In genomic region chr15:65561934-65562333, GRCh38 we compare ENCODE assay signal across 27 cellular contexts.
"Had no signal": no experiment of that assay in that cellular context is flagged by ENCODE, and none has a peak within 500 bp of the region (broad histone marks: within the 10 kb centered on the region; RNA-seq: fewer than 3 reads in every experiment).

No MANE protein-coding gene starts in this region.

- H3K4me1 Mint-ChIP-seq: activated naive CD8-positive, alpha-beta T cell treated with anti-CD3 and anti-CD28 coated beads, Interleukin-2, amount 10 ng/mL, durations not matched to agents 7 days and 5 days; naive thymus-derived CD4-positive, alpha-beta T cell; T-helper 17 cell had no signal

- ATAC-seq: activated T-cell treated with anti-CD3 and anti-CD28 coated beads, Interleukin-2, amount 50 U/mL, for 4 hours; gastrocnemius medialis; left lobe of liver; lower lobe of right lung; naive thymus-derived CD4-positive, alpha-beta T cell; stimulated activated naive CD8-positive, alpha-beta T cell treated with anti-CD3 and anti-CD28 coated beads, Interleukin-15, Interleukin-2, amounts not matched to agents 100 U/mL and 50 U/mL, for 24 hours; T-helper 17 cell had no signal

- H3K4me3 ChIP-seq: coronary artery, gastrocnemius medialis, lower lobe of right lung, prostate gland, right atrium auricular region, thyroid gland had no signal

- H3K27ac Mint-ChIP-seq: activated naive CD8-positive, alpha-beta T cell treated with anti-CD3 and anti-CD28 coated beads, Interleukin-2, amount 10 ng/mL, durations not matched to agents 7 days and 5 days; activated T-helper 2 cell treated with anti-CD3 and anti-CD28 coated beads, Interferon-gamma antibody, Interleukin-2, Interleukin-4, amounts not matched to agents 10 μg/mL and 5 μg/mL and 100 μg/mL, durations not matched to agents 14 hours and 24 hours and 36 hours; T-helper 17 cell had no signal

- FAIRE-seq: islet of Langerhans, urothelium cell line had no signal

- H3K4me3 Mint-ChIP-seq: activated naive CD8-positive, alpha-beta T cell treated with anti-CD3 and anti-CD28 coated beads, Interleukin-2, amount 10 ng/mL, durations not matched to agents 7 days and 5 days; activated T-cell treated with anti-CD3 and anti-CD28 coated beads, Interleukin-2, amount 50 U/mL, for 4 hours; naive thymus-derived CD4-positive, alpha-beta T cell; T-helper 17 cell had no signal

- H3K27me3 Mint-ChIP-seq: activated naive CD8-positive, alpha-beta T cell treated with anti-CD3 and anti-CD28 coated beads, Interleukin-2, amount 10 ng/mL, durations not matched to agents 7 days and 5 days; naive thymus-derived CD4-positive, alpha-beta T cell; T-helper 17 cell had no signal

- DNase-seq: activated CD4-positive, alpha-beta T cell treated with anti-CD3 and anti-CD28 coated beads for 4 hours; activated CD4-positive, alpha-beta T cell treated with anti-CD3 and anti-CD28 coated beads, Interleukin-2, amount 50 U/mL, for 48 hours; activated CD4-positive, CD25-positive, alpha-beta regulatory T cell; activated CD8-positive, alpha-beta memory T cell treated with anti-CD3 and anti-CD28 coated beads, Interleukin-2, amount 50 U/mL, for 48 hours; activated naive CD4-positive, alpha-beta T cell; activated naive CD8-positive, alpha-beta T cell treated with anti-CD3 and anti-CD28 coated beads, Interleukin-2, amount 10 ng/mL, durations not matched to agents 7 days and 5 days; activated T-cell treated with anti-CD3 and anti-CD28 coated beads, Interleukin-2, amount 50 U/mL, for 4 hours; amygdala; cerebellar nuclear complex; gastrocnemius medialis; hypothalamus; lower lobe of right lung; mesendoderm; naive thymus-derived CD4-positive, alpha-beta T cell; stimulated activated CD4-positive, alpha-beta T cell treated with anti-CD3 and anti-CD28 coated beads, Interleukin-12 subunit alpha, Interleukin-12 subunit beta, amount 100 ng/mL, for 4 hours; stimulated activated CD4-positive, alpha-beta T cell treated with anti-CD3 and anti-CD28 coated beads, Interleukin-4, amount 100 ng/mL, for 4 hours; stimulated activated naive CD8-positive, alpha-beta T cell treated with anti-CD3 and anti-CD28 coated beads, Interleukin-15, Interleukin-2, amounts not matched to agents 100 U/mL and 50 U/mL, for 24 hours; SW 1271; T-helper 17 cell; thyroid gland had no signal

- H3K36me3 ChIP-seq: prostate gland had no signal

- H3K27me3 ChIP-seq: gastrocnemius medialis, right atrium auricular region, thyroid gland had no signal

- H3K9me3 Mint-ChIP-seq: activated naive CD8-positive, alpha-beta T cell treated with anti-CD3 and anti-CD28 coated beads, Interleukin-2, amount 10 ng/mL, durations not matched to agents 7 days and 5 days; activated T-cell treated with anti-CD3 and anti-CD28 coated beads, Interleukin-2, amount 50 U/mL, for 4 hours; activated T-helper 2 cell treated with anti-CD3 and anti-CD28 coated beads, Interferon-gamma antibody, Interleukin-2, Interleukin-4, amounts not matched to agents 10 μg/mL and 5 μg/mL and 100 μg/mL, durations not matched to agents 14 hours and 24 hours and 36 hours; naive thymus-derived CD4-positive, alpha-beta T cell had no signal
